8 cellular contexts compared by ENCODE assay signal in genomic region chr11:67022341-67022933, GRCh38. TPM values are rescaled to one million over a fixed set of nuclear protein-coding genes. Genes with fewer than 3 reads are reported as not detected.
A peak's percentile ranks its signal among the peaks of the same experiment; 100 is the strongest.
DNase-seq lines count a peak whose midpoint lies in the region; ATAC-seq, FAIRE-seq and TF ChIP-seq lines count a peak whose summit lies in the region.

No MANE protein-coding gene starts in this region.

- TF ChIP-seq POLR2A in tibial nerve (IDR thresholded peaks at IDR 0.05) = no peak

- H3K9me3 Mint-ChIP-seq in activated naive CD4-positive, alpha-beta T cell treated with anti-CD3 and anti-CD28 coated beads, Interleukin-2, amount 50 U/mL, for 24 hours = no peaks in the 10 kb centered on the region
- peaks cover 0 to 4% of the 10 kb centered on the region in 2 donors for H3K9me3 Mint-ChIP-seq in activated naive CD4-positive, alpha-beta T cell treated with anti-CD3 and anti-CD28 coated beads, Interleukin-2, amount 50 U/mL, for 72 hours

- intact Hi-C loops in ascending aorta (cut with DNase I) (loop anchor here (2.0 kb wide), 1 partner anchor 64 kb away; the partner anchor contains the start of gene PC), kidney (cut with DNase I) (no loop called here)

- H3K27me3 Mint-ChIP-seq in activated naive CD4-positive, alpha-beta T cell treated with anti-CD3 and anti-CD28 coated beads, Interleukin-2, amount 50 U/mL, for 24 hours = peaks cover 12% of the 10 kb centered on the region

- H3K27ac ChIP-seq in ascending aorta (peak overlapping the region in 1 of 2 donors; percentile 40), kidney (ENCODE audit: low read depth in 2 of 2, low read length in 2 of 2) (no peak overlapping the region), tibial nerve (peak overlapping the region in 1 of 4 donors; percentile 28)

- no peaks in the 10 kb centered on the region for H3K36me3 ChIP-seq in ascending aorta
- no peaks in the 10 kb centered on the region for H3K36me3 ChIP-seq in kidney (ENCODE audit: control insufficient read depth in 1 of 2, insufficient read depth in 2 of 2, low read length in 2 of 2)
- no peaks in the 10 kb centered on the region for H3K36me3 ChIP-seq in tibial nerve

- TF ChIP-seq CTCF in ascending aorta (IDR thresholded peaks at IDR 0.05) = no peak
- TF ChIP-seq CTCF in kidney (IDR thresholded peaks at IDR 0.05; ENCODE audit: borderline replicate concordance, extremely low read depth, insufficient read depth) = no peak
- no peak for TF ChIP-seq CTCF in tibial nerve (IDR thresholded peaks at IDR 0.05)

- H3K4me1 Mint-ChIP-seq in activated naive CD4-positive, alpha-beta T cell treated with anti-CD3 and anti-CD28 coated beads, Interleukin-2, amount 50 U/mL, for 24 hours = peaks cover 29% of the 10 kb centered on the region

- no peak for ATAC-seq in activated naive CD4-positive, alpha-beta T cell treated with anti-CD3 and anti-CD28 coated beads, Interleukin-2, amount 50 U/mL, for 72 hours

- peak overlapping the region; percentile 72 for H3K4me3 Mint-ChIP-seq in activated naive CD4-positive, alpha-beta T cell treated with anti-CD3 and anti-CD28 coated beads, Interleukin-2, amount 50 U/mL, for 24 hours

- H3K9ac ChIP-seq in kidney (ENCODE audit: low read length in 2 of 2) = peak overlapping the region in 1 of 2 donors; percentile 26

- H3K4me3 ChIP-seq in ascending aorta (peak overlapping the region; percentile 53 to 75), kidney (ENCODE audit: low read length in 2 of 2) (peak overlapping the region in 1 of 2 donors; percentile 25), tibial nerve (peak overlapping the region in 3 of 4 donors; percentile 22 to 54 (median 31))

- H3K27me3 ChIP-seq in ascending aorta (no peaks in the 10 kb centered on the region), tibial nerve (peaks cover 0 to 25% of the 10 kb centered on the region in 2 donors)

- H3K27ac Mint-ChIP-seq in activated naive CD4-positive, alpha-beta T cell treated with anti-CD3 and anti-CD28 coated beads, Interleukin-2, amount 50 U/mL, for 24 hours = peak overlapping the region; percentile 19
- no peak overlapping the region for H3K27ac Mint-ChIP-seq in activated naive CD4-positive, alpha-beta T cell treated with anti-CD3 and anti-CD28 coated beads, Interleukin-2, amount 50 U/mL, for 72 hours

- no peak for TF ChIP-seq EP300 in tibial nerve (IDR thresholded peaks at IDR 0.05)

- peaks cover 1% of the 10 kb centered on the region for H3K36me3 Mint-ChIP-seq in activated naive CD4-positive, alpha-beta T cell treated with anti-CD3 and anti-CD28 coated beads, Interleukin-2, amount 50 U/mL, for 24 hours
- H3K36me3 Mint-ChIP-seq in activated naive CD4-positive, alpha-beta T cell treated with anti-CD3 and anti-CD28 coated beads, Interleukin-2, amount 50 U/mL, for 72 hours = peaks cover 8% of the 10 kb centered on the region in 2 donors

- H3K4me1 ChIP-seq in ascending aorta (peaks cover 8 to 13% of the 10 kb centered on the region in 2 donors), kidney (ENCODE audit: control insufficient read depth in 1 of 2, insufficient read depth in 1 of 2, low read depth in 1 of 2, low read length in 2 of 2) (peaks cover 5% of the 10 kb centered on the region in 2 donors), tibial nerve (peaks cover 0 to 23% (median 16%) of the 10 kb centered on the region in 4 donors)

- FAIRE-seq in kidney (lab: Jason Lieb, UNC) = no peak

- WGBS in tibial nerve, 2 donors = 22 to 23% methylated on average over 19 of the region's 20 CpGs

- H3K9me3 ChIP-seq in ascending aorta = no peaks in the 10 kb centered on the region
- H3K9me3 ChIP-seq in kidney (ENCODE audit: control insufficient read depth in 1 of 2, low read length in 2 of 2) = no peaks in the 10 kb centered on the region
- no peaks in the 10 kb centered on the region for H3K9me3 ChIP-seq in tibial nerve

- no peak for DNase-seq in activated naive CD4-positive, alpha-beta T cell treated with anti-CD3 and anti-CD28 coated beads, Interleukin-2, amount 50 U/mL, for 72 hours (ENCODE audit: low spot score in 2 of 2)
- DNase-seq in ascending aorta (ENCODE audit: low spot score in 2 of 2) = peak in 1 of 2 donors; percentile 76
- peak; percentile 91 for DNase-seq in kidney
- no peak for DNase-seq in tibial nerve (ENCODE audit: low spot score in 2 of 2)
- no peak for DNase-seq in SKM-1 treated with dmso at 0.1 percent for 144 hours (lab: John Stamatoyannopoulos, UW; ENCODE audit: unreplicated experiment)
- DNase-seq in AG08395 (ENCODE audit: low spot score) = no peak
- DNase-seq in DMS114 treated with DMSO at 0.1 percent for 48 hours (lab: John Stamatoyannopoulos, UW; ENCODE audit: unreplicated experiment) = no peak

RNA-seq across cellular contexts. Expression of gene SYT12, which starts 0.5 kb away (rescaled TPM):
- under 1 TPM in 1 of 2 donors, not detected in 1; 0.05 TPM for total RNA-seq in activated naive CD4-positive, alpha-beta T cell treated with anti-CD3 and anti-CD28 coated beads, Interleukin-2, amount 50 U/mL, for 72 hours
- 6.3 TPM for total RNA-seq in ascending aorta
- total RNA-seq in kidney = 4.2 TPM
- polyA plus RNA-seq in kidney (ENCODE audit: insufficient read depth, low read depth, low replicate concordance) = 0.13 TPM
- total RNA-seq in tibial nerve = 1 to 10 TPM in 1 of 4 donors, under 1 TPM in 2, not detected in 1; 0.20 to 2.4 (median 0.66) TPM

RNA-seq across cellular contexts. Expression of gene RHOD, which starts 34.2 kb away (rescaled TPM):
- under 1 TPM; 0.68 to 0.89 TPM for total RNA-seq in activated naive CD4-positive, alpha-beta T cell treated with anti-CD3 and anti-CD28 coated beads, Interleukin-2, amount 50 U/mL, for 72 hours
- total RNA-seq in ascending aorta (82.6 TPM), kidney (20.9 TPM), tibial nerve (10 to 100 TPM; 15.9 to 30.8 (median 24.4) TPM)
- 50.2 TPM for polyA plus RNA-seq in kidney (ENCODE audit: insufficient read depth, low read depth, low replicate concordance)

RNA-seq across cellular contexts. Expression of gene C11orf86, which starts 47.3 kb away (rescaled TPM):
- not detected for total RNA-seq in activated naive CD4-positive, alpha-beta T cell treated with anti-CD3 and anti-CD28 coated beads, Interleukin-2, amount 50 U/mL, for 72 hours
- total RNA-seq in ascending aorta (not detected), kidney (not detected), tibial nerve (not detected)
- 0.92 TPM for polyA plus RNA-seq in kidney (ENCODE audit: insufficient read depth, low read depth, low replicate concordance)

Comparison
In these comparisons a context has a peak if more than half of its experiments do, and no peak if none do; other contexts are left out.
1. RNA of gene RHOD, which starts 34.2 kb away (total RNA-seq): 82.6 TPM in ascending aorta (single experiment), 15.9 to 30.8 TPM in tibial nerve and 20.9 TPM in kidney (single experiment); 0.68 to 0.89 TPM in activated naive CD4-positive, alpha-beta T cell treated with anti-CD3 and anti-CD28 coated beads, Interleukin-2, amount 50 U/mL, for 72 hours; every median in the first group is over 4 times any median in the second.